25 cellular contexts compared by ENCODE assay signal in genomic region chr6:13979284-13980171, GRCh38. TPM values are rescaled to one million over a fixed set of nuclear protein-coding genes. Genes with fewer than 3 reads are reported as not detected.
"Had no signal": no experiment of that assay in that cellular context is flagged by ENCODE, and none has a peak within 500 bp of the region (broad histone marks: within the 10 kb centered on the region; RNA-seq: fewer than 3 reads in every experiment).

No MANE protein-coding gene starts in this region.

- H3K36me3 ChIP-seq: gastroesophageal sphincter, heart left ventricle, left lung, neutrophil, pancreas, right lobe of liver, thoracic aorta, tibial nerve, upper lobe of left lung had no signal

- H3K27ac ChIP-seq: gastroesophageal sphincter, heart left ventricle, left lung, neutrophil, pancreas, right lobe of liver, thoracic aorta, tibial nerve, upper lobe of left lung had no signal

- H3K36me3 Mint-ChIP-seq: naive B cell; natural killer cell treated with Interleukin-12 subunit alpha and Interleukin-12 subunit beta and Interleukin-15 and Interleukin-18, amount 100 ng/mL, for 72 hours; stimulated activated naive B cell treated with anti-CD40 and anti-IgM and Interleukin-4, amounts not matched to agents 10 μg/mL and 1 μg/mL and 100 μg/mL, for 72 hours had no signal

- ATAC-seq: esophagus mucosa; gastroesophageal sphincter; heart left ventricle; left cardiac atrium; left lung; mucosa of descending colon; natural killer cell treated with Interleukin-12 subunit alpha and Interleukin-12 subunit beta and Interleukin-15 and Interleukin-18, amount 100 ng/mL, for 72 hours; pancreas; right lobe of liver; stimulated activated naive B cell treated with anti-CD40 and anti-IgM and Interleukin-4, amounts not matched to agents 10 μg/mL and 1 μg/mL and 100 μg/mL, for 72 hours had no signal

- H3K27me3 ChIP-seq: left lung, right lobe of liver, tibial nerve, upper lobe of left lung had no signal

- DNase-seq: cortex of kidney; foreskin fibroblast; heart left ventricle; hippocampal formation; left cardiac atrium; left lung; mesenchymal stem cell; mucosa of descending colon; naive B cell; pancreas; right lobe of liver; small intestine; stimulated activated CD4-positive, alpha-beta T cell treated with anti-CD3 and anti-CD28 coated beads, Interleukin-15, amount 100 ng/mL, for 24 hours; stimulated activated CD4-positive, alpha-beta T cell treated with anti-CD3 and anti-CD28 coated beads, Interleukin-2, amount 100 ng/mL, for 48 hours; stimulated activated naive B cell treated with anti-CD40 and anti-IgM and Interleukin-4, amounts not matched to agents 10 μg/mL and 1 μg/mL and 100 μg/mL, for 72 hours; upper lobe of left lung had no signal

- H3K4me3 Mint-ChIP-seq: mesothelial cell of epicardium; naive B cell; natural killer cell treated with Interleukin-12 subunit alpha and Interleukin-12 subunit beta and Interleukin-15 and Interleukin-18, amount 100 ng/mL, for 72 hours; neural crest cell; stimulated activated naive B cell treated with anti-CD40 and anti-IgM and Interleukin-4, amounts not matched to agents 10 μg/mL and 1 μg/mL and 100 μg/mL, for 72 hours; stimulated activated naive CD8-positive, alpha-beta T cell treated with anti-CD3 and anti-CD28 coated beads, Interleukin-15, Interleukin-2, amounts not matched to agents 100 ng/mL and 50 ng/mL, for 24 hours had no signal

- H3K4me1 Mint-ChIP-seq: mesothelial cell of epicardium; naive B cell; neural crest cell; stimulated activated naive B cell treated with anti-CD40 and anti-IgM and Interleukin-4, amounts not matched to agents 10 μg/mL and 1 μg/mL and 100 μg/mL, for 72 hours had no signal

- H3K4me1 ChIP-seq: gastroesophageal sphincter, heart left ventricle, left lung, pancreas, right lobe of liver, tibial nerve, upper lobe of left lung had no signal

- H3K4me3 ChIP-seq: gastroesophageal sphincter, heart left ventricle, left lung, mucosa of descending colon, pancreas, right lobe of liver, thoracic aorta, tibial nerve, upper lobe of left lung had no signal

- H3K27ac Mint-ChIP-seq: mesothelial cell of epicardium; natural killer cell treated with Interleukin-12 subunit alpha and Interleukin-12 subunit beta and Interleukin-15 and Interleukin-18, amount 100 ng/mL, for 72 hours; stimulated activated naive B cell treated with anti-CD40 and anti-IgM and Interleukin-4, amounts not matched to agents 10 μg/mL and 1 μg/mL and 100 μg/mL, for 72 hours; stimulated activated naive CD8-positive, alpha-beta T cell treated with anti-CD3 and anti-CD28 coated beads, Interleukin-15, Interleukin-2, amounts not matched to agents 100 ng/mL and 50 ng/mL, for 24 hours had no signal

- H3K9me3 Mint-ChIP-seq: mesothelial cell of epicardium; natural killer cell treated with Interleukin-12 subunit alpha and Interleukin-12 subunit beta and Interleukin-15 and Interleukin-18, amount 100 ng/mL, for 72 hours; neural crest cell; stimulated activated naive B cell treated with anti-CD40 and anti-IgM and Interleukin-4, amounts not matched to agents 10 μg/mL and 1 μg/mL and 100 μg/mL, for 72 hours; stimulated activated naive CD8-positive, alpha-beta T cell treated with anti-CD3 and anti-CD28 coated beads, Interleukin-15, Interleukin-2, amounts not matched to agents 100 ng/mL and 50 ng/mL, for 24 hours had no signal

- H3K9me3 ChIP-seq: gastroesophageal sphincter, heart left ventricle, left lung, mucosa of descending colon, neutrophil, pancreas, right lobe of liver, thoracic aorta, tibial nerve, upper lobe of left lung had no signal

RNA-seq across cellular contexts. Expression of gene RNF182, which starts 54.8 kb away (rescaled TPM):
- total RNA-seq: natural killer cell treated with Interleukin-12 subunit alpha and Interleukin-12 subunit beta and Interleukin-15 and Interleukin-18, amount 100 ng/mL, for 72 hours; right lobe of liver; thoracic aorta had no signal
